Comparison of ENCODE assay signal across 19 cellular contexts in genomic region chr6:121844898-121845297, GRCh38.
"Had no signal": no experiment of that assay in that cellular context is flagged by ENCODE, and none has a peak within 500 bp of the region (broad histone marks: within the 10 kb centered on the region; RNA-seq: fewer than 3 reads in every experiment).

No MANE protein-coding gene starts in this region.

- H3K79me2 ChIP-seq: hepatocyte had no signal

- H3K36me3 ChIP-seq: esophagus muscularis mucosa, gastroesophageal sphincter, heart left ventricle, left lung, lower lobe of right lung had no signal

- H3K9me3 ChIP-seq: esophagus muscularis mucosa, gastroesophageal sphincter, heart left ventricle, left lung, lower lobe of right lung had no signal

- ATAC-seq: foreskin keratinocyte, gastroesophageal sphincter, left lung, lower lobe of right lung had no signal

- H3K27me3 ChIP-seq: dorsolateral prefrontal cortex, esophagus muscularis mucosa, foreskin keratinocyte, gastroesophageal sphincter, heart left ventricle, hepatocyte, left lung had no signal

- H3K4me3 ChIP-seq: coronary artery, dorsolateral prefrontal cortex, esophagus muscularis mucosa, gastroesophageal sphincter, heart left ventricle, hepatocyte, left lung, lower lobe of right lung had no signal

- H3K4me1 ChIP-seq: foreskin keratinocyte, gastroesophageal sphincter, left lung, lower lobe of right lung had no signal

- H3K27ac ChIP-seq: coronary artery, dorsolateral prefrontal cortex, esophagus muscularis mucosa, foreskin keratinocyte, gastroesophageal sphincter, heart left ventricle, hepatocyte, left lung, lower lobe of right lung had no signal

- H3K4me2 ChIP-seq: hepatocyte had no signal

- DNase-seq: dermis blood vessel endothelial cell; dorsolateral prefrontal cortex; effector CD4-positive, alpha-beta T cell; effector memory CD4-positive, alpha-beta T cell; foreskin keratinocyte; heart left ventricle; hypothalamus; immature natural killer cell; islet precursor cell; kidney; kidney glomerular epithelial cell; left lung; lower lobe of right lung; mesenchymal stem cell; midbrain had no signal
